ENCODE assay signal across 8 cellular contexts in the genomic region with DNA sequence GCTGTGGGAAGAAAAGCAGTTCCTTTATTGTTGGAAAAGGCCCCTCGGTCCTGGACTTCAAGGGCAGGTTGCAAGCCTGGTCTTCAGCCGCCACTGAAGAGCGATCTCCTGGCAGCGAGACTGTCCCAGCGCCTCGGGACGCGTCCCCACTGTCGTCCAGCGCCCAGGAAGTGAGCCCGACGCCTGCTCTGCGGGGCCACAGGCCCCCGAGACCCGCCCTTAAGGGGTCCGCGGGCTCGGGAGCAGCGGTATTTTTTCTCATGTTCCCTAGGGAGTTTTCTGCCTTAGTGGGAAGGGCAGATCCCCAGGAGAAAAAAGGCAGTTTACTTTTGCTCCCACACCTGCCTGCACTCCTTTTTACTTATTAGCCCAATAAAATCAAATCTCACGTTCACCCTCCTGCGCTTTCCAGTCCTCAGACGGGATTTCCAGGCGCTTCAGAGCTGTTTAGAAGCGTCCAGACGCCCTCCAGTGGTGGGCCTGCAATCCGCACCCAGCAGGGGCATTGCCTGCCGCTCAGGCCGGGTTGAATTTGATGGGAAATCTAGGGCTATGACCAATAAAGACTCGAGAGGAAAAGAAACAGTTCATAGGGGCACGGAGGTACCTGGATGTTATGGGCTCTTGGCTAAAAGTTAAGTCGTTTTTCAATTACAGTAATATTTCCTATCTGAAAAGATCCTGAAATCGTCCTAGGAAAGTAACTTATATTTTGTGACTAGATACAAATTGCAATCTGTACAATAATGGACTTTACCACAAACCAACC. TPM values are rescaled to one million over a fixed set of nuclear protein-coding genes. Genes with fewer than 3 reads are reported as not detected.
DNase-seq lines count a peak whose midpoint lies in the region; ATAC-seq, FAIRE-seq and TF ChIP-seq lines count a peak whose summit lies in the region.

No MANE protein-coding gene starts in this region.

- no peaks in the 10 kb centered on the region for H3K9me3 Mint-ChIP-seq in HFFc6

- H3K27me3 ChIP-seq in GM06990 (replicated peaks; ENCODE audit: control insufficient read depth, insufficient read depth, low read length) (no peaks in the 10 kb centered on the region), pancreas (peaks cover 0 to 36% (median 0%) of the 10 kb centered on the region in 4 donors), tibial artery (no peaks in the 10 kb centered on the region)

- H3K36me3 ChIP-seq in GM06990 (ENCODE audit: control insufficient read depth, insufficient read depth, low read length), result no peaks in the 10 kb centered on the region
- H3K36me3 ChIP-seq in pancreas, result no peaks in the 10 kb centered on the region
- H3K36me3 ChIP-seq in tibial artery, result no peaks in the 10 kb centered on the region

- H3K27ac Mint-ChIP-seq in HFFc6, result no peak overlapping the region

- H3K9me3 ChIP-seq in pancreas, result no peaks in the 10 kb centered on the region
- H3K9me3 ChIP-seq in tibial artery, result no peaks in the 10 kb centered on the region

- no peaks in the 10 kb centered on the region for H3K36me3 Mint-ChIP-seq in HFFc6 (ENCODE audit: low read depth)

- TF ChIP-seq CTCF in GM06990 (IDR thresholded peaks at IDR 0.05; ENCODE audit: insufficient read depth, low read length, poor library complexity, severe bottlenecking) (peak; percentile 98), HFFc6 (IDR thresholded peaks at IDR 0.05) (peak; percentile 94), pancreas (IDR thresholded peaks at IDR 0.05) (peak; percentile 80 to 92 (median 90)), tibial artery (IDR thresholded peaks at IDR 0.05) (peak; percentile 92 to 97)

- peaks cover 19% of the 10 kb centered on the region for H3K27me3 Mint-ChIP-seq in HFFc6 (ENCODE audit: insufficient read depth)

- H3K4me1 Mint-ChIP-seq in HFFc6 (ENCODE audit: low read depth), result peaks cover 26% of the 10 kb centered on the region

- ATAC-seq in SK-N-SH treated with all-trans-retinoic acid at 6 μM for 48 hours (peak; percentile 71), Right ventricle myocardium inferior (peak; percentile 70), pancreas (peak; percentile 78 to 83 (median 82))

- H3K4me1 ChIP-seq in pancreas, result peaks cover 0 to 9% (median 8%) of the 10 kb centered on the region in 3 donors
- H3K4me1 ChIP-seq in tibial artery, result peaks cover 0 to 14% (median 3%) of the 10 kb centered on the region in 4 donors

- H3K4me3 ChIP-seq in GM06990 (replicated peaks; ENCODE audit: low read depth, low read length), result peak overlapping the region; percentile 73
- peak overlapping the region; percentile 11 to 54 (median 28) for H3K4me3 ChIP-seq in pancreas
- H3K4me3 ChIP-seq in tibial artery, result peak overlapping the region; percentile 60 to 76

- intact Hi-C loops in Right ventricle myocardium inferior (cut with DNase I) (loop anchor here (5.0 to 10.0 kb wide), 6 partner anchors 116 to 761 kb away; no protein-coding TSS in a partner anchor), pancreas (cut with DNase I) (no loop called here), tibial artery (cut with DNase I; ENCODE audit: low total_unique reads) (loop anchor here (5.0 to 10.0 kb wide), 3 partner anchors 101 to 609 kb away; no protein-coding TSS in a partner anchor)

- 1% methylated on average over 32 of the region's 32 CpGs for WGBS in pancreas, 2 donors

- DNase-seq in GM06990 (ENCODE audit: extremely low read depth, insufficient read length) (peak; percentile 76), HFFc6 (peak; percentile 75), MV-4-11 (lab: John Stamatoyannopoulos, UW) (peak; percentile 61), Right ventricle myocardium inferior (ENCODE audit: missing footprints) (peak; percentile 82), pancreas (peak; percentile 79 to 92 (median 88)), tibial artery (peak; percentile 85 to 90)
- DNase-seq in activated naive CD8-positive, alpha-beta T cell treated with anti-CD3 and anti-CD28 coated beads, Interleukin-2, amount 50 U/mL, for 16 hours (ENCODE audit: low read depth, low spot score), result peak; percentile 44

- peak; percentile 69 for FAIRE-seq in pancreas (lab: Jason Lieb, UNC)

- H3K27ac ChIP-seq in pancreas (peak overlapping the region in 2 of 4 donors; percentile 14 to 48), tibial artery (peak overlapping the region; percentile 81 to 88)

- peak overlapping the region; percentile 87 for H3K4me3 Mint-ChIP-seq in HFFc6

TF ChIP-seq in SK-N-SH treated with all-trans-retinoic acid at 6 μM for 48 hours, 23 proteins besides CTCF, POLR2A, EP300 and RAD21 (continues in another document):
- TF ChIP-seq, protein P1, sequence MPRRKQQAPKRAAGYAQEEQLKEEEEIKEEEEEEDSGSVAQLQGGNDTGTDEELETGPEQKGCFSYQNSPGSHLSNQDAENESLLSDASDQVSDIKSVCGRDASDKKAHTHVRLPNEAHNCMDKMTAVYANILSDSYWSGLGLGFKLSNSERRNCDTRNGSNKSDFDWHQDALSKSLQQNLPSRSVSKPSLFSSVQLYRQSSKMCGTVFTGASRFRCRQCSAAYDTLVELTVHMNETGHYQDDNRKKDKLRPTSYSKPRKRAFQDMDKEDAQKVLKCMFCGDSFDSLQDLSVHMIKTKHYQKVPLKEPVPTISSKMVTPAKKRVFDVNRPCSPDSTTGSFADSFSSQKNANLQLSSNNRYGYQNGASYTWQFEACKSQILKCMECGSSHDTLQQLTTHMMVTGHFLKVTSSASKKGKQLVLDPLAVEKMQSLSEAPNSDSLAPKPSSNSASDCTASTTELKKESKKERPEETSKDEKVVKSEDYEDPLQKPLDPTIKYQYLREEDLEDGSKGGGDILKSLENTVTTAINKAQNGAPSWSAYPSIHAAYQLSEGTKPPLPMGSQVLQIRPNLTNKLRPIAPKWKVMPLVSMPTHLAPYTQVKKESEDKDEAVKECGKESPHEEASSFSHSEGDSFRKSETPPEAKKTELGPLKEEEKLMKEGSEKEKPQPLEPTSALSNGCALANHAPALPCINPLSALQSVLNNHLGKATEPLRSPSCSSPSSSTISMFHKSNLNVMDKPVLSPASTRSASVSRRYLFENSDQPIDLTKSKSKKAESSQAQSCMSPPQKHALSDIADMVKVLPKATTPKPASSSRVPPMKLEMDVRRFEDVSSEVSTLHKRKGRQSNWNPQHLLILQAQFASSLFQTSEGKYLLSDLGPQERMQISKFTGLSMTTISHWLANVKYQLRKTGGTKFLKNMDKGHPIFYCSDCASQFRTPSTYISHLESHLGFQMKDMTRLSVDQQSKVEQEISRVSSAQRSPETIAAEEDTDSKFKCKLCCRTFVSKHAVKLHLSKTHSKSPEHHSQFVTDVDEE (CRISPR knock-in tag; IDR thresholded peaks at IDR 0.05), result no peak
- no peak for TF ChIP-seq ZC3H10 (CRISPR knock-in tag; IDR thresholded peaks at IDR 0.05)
- TF ChIP-seq, protein P2, sequence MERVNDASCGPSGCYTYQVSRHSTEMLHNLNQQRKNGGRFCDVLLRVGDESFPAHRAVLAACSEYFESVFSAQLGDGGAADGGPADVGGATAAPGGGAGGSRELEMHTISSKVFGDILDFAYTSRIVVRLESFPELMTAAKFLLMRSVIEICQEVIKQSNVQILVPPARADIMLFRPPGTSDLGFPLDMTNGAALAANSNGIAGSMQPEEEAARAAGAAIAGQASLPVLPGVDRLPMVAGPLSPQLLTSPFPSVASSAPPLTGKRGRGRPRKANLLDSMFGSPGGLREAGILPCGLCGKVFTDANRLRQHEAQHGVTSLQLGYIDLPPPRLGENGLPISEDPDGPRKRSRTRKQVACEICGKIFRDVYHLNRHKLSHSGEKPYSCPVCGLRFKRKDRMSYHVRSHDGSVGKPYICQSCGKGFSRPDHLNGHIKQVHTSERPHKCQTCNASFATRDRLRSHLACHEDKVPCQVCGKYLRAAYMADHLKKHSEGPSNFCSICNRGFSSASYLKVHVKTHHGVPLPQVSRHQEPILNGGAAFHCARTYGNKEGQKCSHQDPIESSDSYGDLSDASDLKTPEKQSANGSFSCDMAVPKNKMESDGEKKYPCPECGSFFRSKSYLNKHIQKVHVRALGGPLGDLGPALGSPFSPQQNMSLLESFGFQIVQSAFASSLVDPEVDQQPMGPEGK (CRISPR knock-in tag; IDR thresholded peaks at IDR 0.05; ENCODE audit: borderline replicate concordance), result no peak
- TF ChIP-seq ARNTL (CRISPR knock-in tag; IDR thresholded peaks at IDR 0.05; ENCODE audit: borderline replicate concordance, low read depth), result no peak
- TF ChIP-seq PPARA (CRISPR knock-in tag; IDR thresholded peaks at IDR 0.05; ENCODE audit: borderline replicate concordance), result no peak
- TF ChIP-seq SNAI2 (CRISPR knock-in tag; IDR thresholded peaks at IDR 0.05), result no peak
- no peak for TF ChIP-seq POU6F1 (CRISPR knock-in tag; IDR thresholded peaks at IDR 0.05; ENCODE audit: borderline replicate concordance, low read depth)
- TF ChIP-seq OSR1 (CRISPR knock-in tag; IDR thresholded peaks at IDR 0.05), result no peak
- TF ChIP-seq BACH2 (CRISPR knock-in tag; IDR thresholded peaks at IDR 0.05; ENCODE audit: borderline replicate concordance), result no peak
- no peak for TF ChIP-seq ESRRG (CRISPR knock-in tag; IDR thresholded peaks at IDR 0.05)
- TF ChIP-seq TOX (CRISPR knock-in tag; IDR thresholded peaks at IDR 0.05; ENCODE audit: borderline replicate concordance), result no peak
- no peak for TF ChIP-seq ZNF565 (CRISPR knock-in tag; conservative IDR thresholded peaks at IDR 0.05; ENCODE audit: low read depth)
- no peak for TF ChIP-seq CSDC2 (CRISPR knock-in tag; IDR thresholded peaks at IDR 0.05)
- no peak for TF ChIP-seq ISL1 (CRISPR knock-in tag; IDR thresholded peaks at IDR 0.05)

RNA-seq across cellular contexts. Expression of gene EFNA5, which starts 2.8 kb away (rescaled TPM):
- total RNA-seq in HFFc6 (2021; fragmentation: NEBNext Ultra II Directional; extraction: Animal tissue kit (Norgen Biotek cat#: 25700)), result under 1 TPM in 1 of 6 experiments, not detected in 5; 0.26 TPM
- total RNA-seq in Right ventricle myocardium inferior (28.5 TPM), pancreas (1 to 10 TPM in 5 of 6 donors, under 1 TPM in 1; 0.23 to 3.8 (median 2.2) TPM)
- 1 to 10 TPM in 1 of 2 donors, under 1 TPM in 1; 0.72 to 2.2 TPM for polyA plus RNA-seq in pancreas

Comparison
In these comparisons a context has a peak if more than half of its experiments do, and no peak if none do; other contexts are left out.
1. intact Hi-C loops: an anchor here in Right ventricle myocardium inferior (5.0 to 10.0 kb wide) and tibial artery (5.0 to 10.0 kb wide); none called in pancreas.